32 cellular contexts compared by ENCODE assay signal in the genomic region with DNA sequence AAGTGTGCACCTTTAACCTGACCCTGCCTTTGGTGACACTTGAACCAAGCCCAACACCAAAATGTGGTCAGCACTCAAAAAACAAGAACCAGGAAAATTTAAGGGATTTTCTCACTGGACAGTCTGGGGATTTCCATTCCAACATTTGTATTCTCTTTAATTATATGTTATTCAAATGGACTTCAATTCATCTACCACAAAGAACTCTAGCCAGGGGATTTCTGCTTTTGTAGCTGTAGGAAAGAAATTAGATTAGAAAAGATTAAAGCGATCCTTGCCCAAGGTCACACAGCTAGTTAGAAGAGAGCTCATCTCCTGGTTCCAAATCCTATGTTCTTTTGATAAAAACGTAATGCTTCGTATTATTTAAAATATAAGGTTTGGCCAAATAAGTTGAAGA.
"Had no signal": no experiment of that assay in that cellular context is flagged by ENCODE, and none has a peak within 500 bp of the region (broad histone marks: within the 10 kb centered on the region; RNA-seq: fewer than 3 reads in every experiment).

No MANE protein-coding gene starts in this region.

- H3K27ac Mint-ChIP-seq: activated CD4-positive, alpha-beta T cell treated with anti-CD3 and anti-CD28 coated beads, Interleukin-2, amount 10 ng/mL, durations not matched to agents 24 days and 14 days; activated CD8-positive, alpha-beta T cell treated with anti-CD3 and anti-CD28 coated beads for 36 hours; activated naive CD4-positive, alpha-beta T cell treated with anti-CD3 and anti-CD28 coated beads, Interleukin-2, amount 50 U/mL, for 24 hours; activated T-helper 2 cell treated with anti-CD3 and anti-CD28 coated beads, Interferon-gamma antibody, Interleukin-2, Interleukin-4, amounts not matched to agents 10 μg/mL and 5 μg/mL and 100 μg/mL, durations not matched to agents 14 hours and 24 hours and 36 hours; T-cell had no signal

- DNase-seq: activated CD4-positive, alpha-beta T cell treated with anti-CD3 and anti-CD28 coated beads, Interleukin-2, amount 10 ng/mL, durations not matched to agents 24 days and 14 days; activated CD4-positive, alpha-beta T cell treated with anti-CD3 and anti-CD28 coated beads, Interleukin-2, amount 50 U/mL, for 4 hours; activated CD4-positive, CD25-positive, alpha-beta regulatory T cell; activated CD8-positive, alpha-beta T cell treated with anti-CD3 and anti-CD28 coated beads for 36 hours; activated gamma-delta T cell; activated naive CD4-positive, alpha-beta T cell treated with Interleukin-2 at 50 U/mL for 16 hours; activated T-cell treated with anti-CD3 and anti-CD28 coated beads, Interleukin-2, amount 50 U/mL, for 1 hour; adrenal gland; brain microvascular endothelial cell; central memory CD4-positive, alpha-beta T cell; NCI-H1105; NCI-H1417 treated with DMSO at 0.1 percent for 48 hours; NCI-H187 treated with DMSO at 0.1 percent for 48 hours; NCI-H2081; NCI-H2171 treated with DMSO at 0.1 percent for 48 hours; NCI-H2227 treated with DMSO at 0.1 percent for 48 hours; NCI-H446; NCI-H510A treated with DMSO at 0.1 percent for 48 hours; NCI-H69; NK-92 treated with Interleukin-12 subunit alpha and Interleukin-12 subunit beta, amount 100 ng/mL, for 24 hours; PC-3; Peyer's patch; RPMI8226; SIG-M5; T-cell; T-helper 2 cell; T-helper 9 cell had no signal

- FAIRE-seq: K562 had no signal

- H3K27ac ChIP-seq: adrenal gland, brain microvascular endothelial cell, Peyer's patch, VCaP had no signal

- H3K4me3 Mint-ChIP-seq: activated CD4-positive, alpha-beta T cell treated with anti-CD3 and anti-CD28 coated beads, Interleukin-2, amount 10 ng/mL, durations not matched to agents 24 days and 14 days; activated CD8-positive, alpha-beta T cell treated with anti-CD3 and anti-CD28 coated beads for 36 hours; activated naive CD4-positive, alpha-beta T cell treated with anti-CD3 and anti-CD28 coated beads, Interleukin-2, amount 50 U/mL, for 24 hours; T-cell had no signal

- H3K4me1 ChIP-seq: adrenal gland, Peyer's patch had no signal

- H3K9me3 ChIP-seq: adrenal gland, Peyer's patch had no signal

- H3K4me3 ChIP-seq: adrenal gland, K562, Peyer's patch had no signal

- H3K4me1 Mint-ChIP-seq: activated naive CD4-positive, alpha-beta T cell treated with anti-CD3 and anti-CD28 coated beads, Interleukin-2, amount 50 U/mL, for 24 hours; T-cell had no signal

- H3K27me3 Mint-ChIP-seq: activated CD4-positive, alpha-beta T cell treated with anti-CD3 and anti-CD28 coated beads, Interleukin-2, amount 10 ng/mL, durations not matched to agents 24 days and 14 days; activated CD8-positive, alpha-beta T cell treated with anti-CD3 and anti-CD28 coated beads for 36 hours; activated naive CD4-positive, alpha-beta T cell treated with anti-CD3 and anti-CD28 coated beads, Interleukin-2, amount 50 U/mL, for 24 hours; T-cell had no signal

- H3K36me3 ChIP-seq: adrenal gland, brain microvascular endothelial cell, Peyer's patch had no signal

- ATAC-seq: activated CD8-positive, alpha-beta T cell treated with anti-CD3 and anti-CD28 coated beads for 36 hours; K562; PC-3; SK-N-SH treated with all-trans-retinoic acid at 6 μM for 48 hours; T-cell had no signal

- H3K27me3 ChIP-seq: adrenal gland, brain microvascular endothelial cell, Peyer's patch had no signal
